Comparison of ENCODE assay signal across 10 cellular contexts in the genomic region with DNA sequence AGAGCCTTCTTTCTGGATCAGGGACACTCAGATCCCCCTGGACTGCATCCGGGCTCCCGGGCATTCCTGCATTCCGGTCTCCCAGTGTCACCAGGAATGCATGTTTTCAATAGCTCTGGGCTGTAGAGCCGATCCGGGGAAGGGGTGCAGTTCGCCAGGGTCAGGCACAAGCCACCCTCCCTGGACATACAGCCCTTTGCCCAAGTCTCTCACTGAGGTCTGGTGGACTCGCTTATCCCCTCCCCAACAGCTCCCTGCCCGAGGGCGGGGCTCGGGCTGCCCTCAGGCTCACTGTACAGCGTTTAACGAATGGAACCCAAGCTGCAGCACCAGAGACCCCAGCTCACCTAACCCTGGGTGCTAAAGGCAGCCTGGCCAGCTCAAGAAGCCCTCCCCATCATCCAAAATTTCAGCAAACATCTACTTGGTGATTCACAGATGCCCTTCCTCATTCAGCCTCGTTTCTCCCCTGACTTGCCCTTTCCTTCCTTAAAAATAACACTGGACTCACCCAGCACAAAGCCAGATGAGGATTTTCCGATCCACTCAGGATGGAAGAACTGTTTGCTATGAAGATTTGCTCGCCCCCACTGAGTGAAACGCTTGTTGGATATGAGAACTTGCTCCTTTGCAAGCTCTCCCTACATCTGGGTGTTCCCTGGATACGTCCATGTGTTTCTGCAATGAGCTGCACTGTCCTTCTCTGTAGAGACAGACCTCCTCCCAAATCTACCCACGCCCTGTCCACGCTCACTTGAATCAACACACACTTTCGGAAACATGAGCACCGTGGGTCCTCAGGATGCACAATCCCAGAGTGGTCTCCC. TPM values are rescaled to one million over a fixed set of nuclear protein-coding genes. Genes with fewer than 3 reads are reported as not detected.
A peak's percentile ranks its signal among the peaks of the same experiment; 100 is the strongest.
DNase-seq lines count a peak whose midpoint lies in the region; ATAC-seq and TF ChIP-seq lines count a peak whose summit lies in the region.
"Had no signal": no experiment of that assay in that cellular context is flagged by ENCODE, and none has a peak within 500 bp of the region (broad histone marks: within the 10 kb centered on the region; RNA-seq: fewer than 3 reads in every experiment).

No MANE protein-coding gene starts in this region.

- H3K36me3 Mint-ChIP-seq in T-helper 2 cell treated with Interferon-gamma antibody and Interleukin-4, amounts not matched to agents 5 μg/mL and 100 μg/mL, for 36 hours (ENCODE audit: low read depth) = no peaks in the 10 kb centered on the region

- no peak overlapping the region for H2BK15ac ChIP-seq in mesenchymal stem cell (ENCODE audit: low read depth, poor library complexity, severe bottlenecking)

- intact Hi-C loops in left ventricle myocardium superior (cut with micrococcal nuclease) (no loop called here), left ventricle myocardium inferior (cut with micrococcal nuclease) (no loop called here)

- H3K4me3 ChIP-seq in left ventricle myocardium inferior (no peak overlapping the region), choroid plexus epithelial cell (ENCODE audit: low read depth, low read length) (no peak overlapping the region), mesenchymal stem cell (ENCODE audit: insufficient read depth in 1 of 2, low read depth in 1 of 2, low read length in 2 of 2) (no peak overlapping the region)

- H3K4ac ChIP-seq in mesenchymal stem cell (ENCODE audit: low read depth in 1 of 2, low read length in 2 of 2) = peak overlapping the region in 1 of 2 experiments; percentile 41

- peaks cover 31% of the 10 kb centered on the region for H3K36me3 ChIP-seq in left ventricle myocardium inferior
- H3K36me3 ChIP-seq in mesenchymal stem cell (ENCODE audit: control insufficient read depth in 1 of 2, insufficient read depth in 2 of 2, low read depth in 1 of 2, low read length in 2 of 2) = peaks cover 33 to 67% of the 10 kb centered on the region in 2 experiments

- peak overlapping the region in 1 of 2 experiments; percentile 23 for H2BK12ac ChIP-seq in mesenchymal stem cell (ENCODE audit: low read length in 2 of 2)

- no peak overlapping the region for H2BK120ac ChIP-seq in mesenchymal stem cell (ENCODE audit: low read depth, low read length)

- no peak overlapping the region for H3K14ac ChIP-seq in mesenchymal stem cell (ENCODE audit: low read length in 2 of 2)

- no peak overlapping the region for H3K23ac ChIP-seq in mesenchymal stem cell (ENCODE audit: low read length in 2 of 2)

- H2BK5ac ChIP-seq in mesenchymal stem cell (ENCODE audit: low read depth, low read length, poor library complexity, severe bottlenecking) = peak overlapping the region; percentile 79

- no peaks in the 10 kb centered on the region for H3K9me3 Mint-ChIP-seq in T-helper 2 cell treated with Interferon-gamma antibody and Interleukin-4, amounts not matched to agents 5 μg/mL and 100 μg/mL, for 36 hours

- H3K27me3 ChIP-seq in left ventricle myocardium inferior (ENCODE audit: low read depth) (peaks cover 6% of the 10 kb centered on the region), mesenchymal stem cell (ENCODE audit: control insufficient read depth in 1 of 2, insufficient read depth in 1 of 2, low read length in 2 of 2) (no peaks in the 10 kb centered on the region)

- H3K27ac ChIP-seq in left ventricle myocardium inferior (replicated peaks) (no peak overlapping the region), mesenchymal stem cell (ENCODE audit: low read length, poor library complexity, severe bottlenecking) (peak overlapping the region; percentile 96)

- no peaks in the 10 kb centered on the region for H3K4me1 Mint-ChIP-seq in T-helper 2 cell treated with Interferon-gamma antibody and Interleukin-4, amounts not matched to agents 5 μg/mL and 100 μg/mL, for 36 hours (ENCODE audit: low read depth)

- peak; percentile 33 for ATAC-seq in left ventricle myocardium superior
- ATAC-seq in stimulated activated naive CD8-positive, alpha-beta T cell treated with anti-CD3 and anti-CD28 coated beads, Interleukin-15, Interleukin-2, amounts not matched to agents 100 U/mL and 50 U/mL, for 24 hours = no peak

- H3K4me1 ChIP-seq in left ventricle myocardium inferior (peaks cover 29% of the 10 kb centered on the region), mesenchymal stem cell (ENCODE audit: control insufficient read depth, insufficient read depth, low read depth, low read length) (peaks cover 29% of the 10 kb centered on the region)

- DNase-seq in left ventricle myocardium superior (no peak), left ventricle myocardium inferior (no peak), choroid plexus epithelial cell (ENCODE audit: low read depth) (peak; percentile 27), mesenchymal stem cell (peak; percentile 72), NCI-H524 (lab: John Stamatoyannopoulos, UW) (no peak), kidney glomerular epithelial cell (lab: John Stamatoyannopoulos, UW) (no peak)
- DNase-seq in T-helper 2 cell treated with Interferon-gamma antibody and Interleukin-4, amounts not matched to agents 5 μg/mL and 100 μg/mL, for 36 hours (ENCODE audit: low spot score) = no peak
- DNase-seq in stimulated activated naive CD8-positive, alpha-beta T cell treated with anti-CD3 and anti-CD28 coated beads, Interleukin-15, Interleukin-2, amounts not matched to agents 100 U/mL and 50 U/mL, for 24 hours = no peak
- DNase-seq: activated CD4-positive, alpha-beta T cell treated with anti-CD3 and anti-CD28 coated beads, Interleukin-2, amount 50 U/mL, for 4 hours; left cardiac atrium had no signal

- peak overlapping the region; percentile 73 for H4K8ac ChIP-seq in mesenchymal stem cell (ENCODE audit: low read length)

- 57% methylated on average over 21 of the region's 21 CpGs for WGBS in mesenchymal stem cell

- TF ChIP-seq CTCF in left ventricle myocardium inferior (IDR thresholded peaks at IDR 0.05; ENCODE audit: borderline replicate concordance) (no peak), choroid plexus epithelial cell (conservative IDR thresholded peaks at IDR 0.05; ENCODE audit: low read depth, low read length) (no peak)

- H3K27me3 Mint-ChIP-seq in T-helper 2 cell treated with Interferon-gamma antibody and Interleukin-4, amounts not matched to agents 5 μg/mL and 100 μg/mL, for 36 hours (ENCODE audit: low read depth) = no peaks in the 10 kb centered on the region

- no peak overlapping the region for H3K9ac ChIP-seq in mesenchymal stem cell (ENCODE audit: low read length)

- peak overlapping the region; percentile 57 for H4K91ac ChIP-seq in mesenchymal stem cell (ENCODE audit: low read length)

- no peak overlapping the region for H3K27ac Mint-ChIP-seq in T-helper 2 cell treated with Interferon-gamma antibody and Interleukin-4, amounts not matched to agents 5 μg/mL and 100 μg/mL, for 36 hours

- peaks cover 2% of the 10 kb centered on the region for H3K79me1 ChIP-seq in mesenchymal stem cell (replicated peaks; ENCODE audit: low read length, poor library complexity, severe bottlenecking)

- peak overlapping the region; percentile 90 for H2AK5ac ChIP-seq in mesenchymal stem cell (ENCODE audit: low read length, severe bottlenecking)

- H3K9me3 ChIP-seq in left ventricle myocardium inferior (replicated peaks) (no peaks in the 10 kb centered on the region), mesenchymal stem cell (ENCODE audit: control insufficient read depth, low read length) (no peaks in the 10 kb centered on the region)

- H3K4me3 Mint-ChIP-seq in T-helper 2 cell treated with Interferon-gamma antibody and Interleukin-4, amounts not matched to agents 5 μg/mL and 100 μg/mL, for 36 hours = no peak overlapping the region

- H3K4me2 ChIP-seq in mesenchymal stem cell (ENCODE audit: low read length, poor library complexity, severe bottlenecking) = peak overlapping the region; percentile 15

- no peak overlapping the region for H2AFZ ChIP-seq in mesenchymal stem cell (ENCODE audit: low read depth, low read length)

- peak overlapping the region; percentile 44 to 57 for H3K18ac ChIP-seq in mesenchymal stem cell (ENCODE audit: low read depth in 1 of 2, low read length in 2 of 2)

RNA-seq across cellular contexts. Expression of a gene that starts 58.1 kb away (rescaled TPM):
- total RNA-seq in left ventricle myocardium superior = 18.5 TPM
- total RNA-seq in left ventricle myocardium inferior = 15.7 TPM
- 621 TPM for polyA plus RNA-seq in mesenchymal stem cell (2013, experiment 1 of 2)
- polyA plus RNA-seq in mesenchymal stem cell (2013, experiment 2 of 2) = 614 TPM

Comparison
In these comparisons a context has a peak if more than half of its experiments do, and no peak if none do; other contexts are left out.
1. DNase-seq: peak in choroid plexus epithelial cell (single experiment) and mesenchymal stem cell (single experiment); none in left ventricle myocardium superior (single experiment), left ventricle myocardium inferior (single experiment), NCI-H524 (0 of 2), kidney glomerular epithelial cell (single experiment), T-helper 2 cell treated with Interferon-gamma antibody and Interleukin-4, amounts not matched to agents 5 μg/mL and 100 μg/mL, for 36 hours (single experiment) and stimulated activated naive CD8-positive, alpha-beta T cell treated with anti-CD3 and anti-CD28 coated beads, Interleukin-15, Interleukin-2, amounts not matched to agents 100 U/mL and 50 U/mL, for 24 hours (single experiment).